ENCODE assay signal across 21 cellular contexts in genomic region chr2:42970151-42970550, GRCh38.
DNase-seq lines count a peak whose midpoint lies in the region; ATAC-seq, FAIRE-seq and TF ChIP-seq lines count a peak whose summit lies in the region.
"Had no signal": no experiment of that assay in that cellular context is flagged by ENCODE, and none has a peak within 500 bp of the region (broad histone marks: within the 10 kb centered on the region; RNA-seq: fewer than 3 reads in every experiment).

No MANE protein-coding gene starts in this region.

- CTCF ChIA-PET in SK-N-SH (lab: Yijun Ruan, JAX): interaction anchor here (1.5 to 13.1 kb wide), 4 partner anchors 16 to 514 kb away, joined by 3 to 299 read pairs (median 12); partner anchors contain the start of gene ZFP36L2

- POLR2A ChIA-PET in SK-N-SH (lab: Yijun Ruan, JAX): no interaction called here

- H3K9me2 ChIP-seq in SK-N-SH: no peaks in the 10 kb centered on the region

- peak overlapping the region; percentile 64 for H3K4me2 ChIP-seq in SK-N-SH

- WGBS in heart right ventricle, 2 donors: 98% methylated on average over 3 of the region's 3 CpGs
- 56% methylated on average over 3 of the region's 3 CpGs for WGBS in SK-N-SH (ENCODE audit: low lambda C conversion rate)
- WGBS in small intestine, 3 donors: 93 to 97% (median 94%) methylated on average over 3 of the region's 3 CpGs

- no peak overlapping the region for H2AFZ ChIP-seq in SK-N-SH (ENCODE audit: low read depth)

- H3K9me3 ChIP-seq in heart right ventricle (peaks cover 0 to 5% (median 0%) of the 10 kb centered on the region in 11 donors), SK-N-SH (no peaks in the 10 kb centered on the region), small intestine (ENCODE audit: control insufficient read depth, low read depth) (no peaks in the 10 kb centered on the region)
- H3K9me3 ChIP-seq: tibial artery had no signal

- H3K27me3 ChIP-seq in heart right ventricle (no peaks in the 10 kb centered on the region), SK-N-SH (ENCODE audit: insufficient read depth) (no peaks in the 10 kb centered on the region), small intestine (ENCODE audit: control insufficient read depth in 2 of 2, insufficient read depth in 2 of 2, low read length in 2 of 2) (no peaks in the 10 kb centered on the region)
- H3K27me3 ChIP-seq: tibial artery had no signal

- H3K4me3 ChIP-seq in heart right ventricle (no peak overlapping the region), SK-N-SH (ENCODE audit: low read depth in 2 of 2, low read length in 1 of 2) (no peak overlapping the region), small intestine (ENCODE audit: low read depth in 1 of 2, low read length in 2 of 2) (no peak overlapping the region)
- H3K4me3 ChIP-seq: skin epidermis, tibial artery had no signal

- DNase-seq in cardiac septum (ENCODE audit: low spot score) (peak; percentile 66), heart right ventricle (no peak), SK-N-SH (no peak), islet precursor cell (peak; percentile 90), small intestine (no peak), NCI-H1436 (lab: John Stamatoyannopoulos, UW) (no peak)
- no peak for DNase-seq in activated effector memory CD4-positive, alpha-beta T cell treated with anti-CD3 and anti-CD28 coated beads, Interleukin-2, amount 50 U/mL, for 16 hours
- DNase-seq: activated CD4-positive, alpha-beta T cell treated with anti-CD3 and anti-CD28 coated beads for 48 hours; activated naive CD4-positive, alpha-beta T cell treated with anti-CD3 and anti-CD28 coated beads, Interleukin-2, amount 10 ng/mL, durations not matched to agents 7 days and 5 days; activated T-cell treated with anti-CD3 and anti-CD28 coated beads, Interleukin-2, amount 50 U/mL, for 72 hours; cerebellar nuclear complex; COR-L47; NCI-H1694; Right ventricle myocardium superior; stimulated activated CD4-positive, alpha-beta T cell treated with anti-CD3 and anti-CD28 coated beads, Interleukin-2, amount 100 ng/mL, for 48 hours; stimulated activated naive CD4-positive, alpha-beta T cell; T-cell had no signal

- no peak for TF ChIP-seq EP300 in SK-N-SH (IDR thresholded peaks at IDR 0.05; ENCODE audit: borderline replicate concordance in 1 of 2, low read depth in 1 of 2, low read length in 1 of 2)

- no peak for TF ChIP-seq CTCF in heart right ventricle (IDR thresholded peaks at IDR 0.05)
- no peak for TF ChIP-seq CTCF in SK-N-SH (IDR thresholded peaks at IDR 0.05)

- H3K9ac ChIP-seq in SK-N-SH: peak overlapping the region; percentile 46; the same call in 1 of the 2 replicates

- ATAC-seq in heart right ventricle: no peak
- ATAC-seq in HG03521 (IDR thresholded peaks at IDR 0.05; ENCODE audit: unreplicated experiment): no peak
- ATAC-seq: activated T-cell treated with anti-CD3 and anti-CD28 coated beads, Interleukin-2, amount 50 U/mL, for 72 hours; T-cell had no signal

- H3K4me1 ChIP-seq in heart right ventricle (peaks cover 9 to 53% (median 26%) of the 10 kb centered on the region in 9 donors), SK-N-SH (ENCODE audit: control insufficient read depth in 1 of 2, insufficient read depth in 2 of 2, low read depth in 1 of 2, low read length in 1 of 2) (peaks cover 31 to 37% of the 10 kb centered on the region in 2 experiments; a peak in 3 of 4 replicates), small intestine (ENCODE audit: control insufficient read depth in 2 of 2, insufficient read depth in 1 of 2, low read depth in 1 of 2, low read length in 1 of 2) (no peaks in the 10 kb centered on the region)

- intact Hi-C loops in cardiac septum (cut with DNase I) (no loop called here), heart right ventricle (cut with DNase I) (loop anchor here in 9 of 10 donors (5.0 to 10.0 kb wide), 6 partner anchors 55 to 517 kb away; partner anchors contain the start of gene ZFP36L2 (in 2 of the 9))

- H3K36me3 ChIP-seq in heart right ventricle (no peaks in the 10 kb centered on the region), SK-N-SH (replicated peaks in 1 of 2; ENCODE audit: control insufficient read depth in 1 of 2, insufficient read depth in 2 of 2, low read length in 1 of 2) (no peaks in the 10 kb centered on the region), small intestine (ENCODE audit: control insufficient read depth in 2 of 2, insufficient read depth in 2 of 2, low read length in 2 of 2) (no peaks in the 10 kb centered on the region)
- H3K36me3 ChIP-seq: tibial artery had no signal

- peaks cover 37% of the 10 kb centered on the region for H3F3A ChIP-seq in SK-N-SH (replicated peaks; ENCODE audit: insufficient read depth)

- H3K79me2 ChIP-seq in SK-N-SH (ENCODE audit: insufficient read depth): no peaks in the 10 kb centered on the region

- H3K27ac ChIP-seq in heart right ventricle (no peak overlapping the region), SK-N-SH (ENCODE audit: low read depth in 2 of 2, low read length in 1 of 2) (peak overlapping the region; percentile 18 to 95; a peak in 3 of 4 replicates), small intestine (ENCODE audit: low read depth in 1 of 2, low read length in 1 of 2) (no peak overlapping the region)

- no peak for FAIRE-seq in small intestine (lab: Jason Lieb, UNC)
- FAIRE-seq: islet of Langerhans had no signal

- H4K20me1 ChIP-seq in SK-N-SH (ENCODE audit: insufficient read depth): no peaks in the 10 kb centered on the region

- no peak for TF ChIP-seq RAD21 in SK-N-SH (IDR thresholded peaks at IDR 0.05; ENCODE audit: low read length)

TF ChIP-seq in SK-N-SH, 30 proteins besides CTCF, POLR2A, EP300 and RAD21:
- TF ChIP-seq PBX3 (IDR thresholded peaks at IDR 0.05) (peak; percentile 65), TEAD4 (IDR thresholded peaks at IDR 0.05; ENCODE audit: borderline replicate concordance, insufficient read depth) (no peak), FOSL2 (IDR thresholded peaks at IDR 0.05; ENCODE audit: borderline replicate concordance, low read depth) (peak; percentile 51; the same call in 1 of the 2 replicates), REST (IDR thresholded peaks at IDR 0.05; ENCODE audit: low read depth, low read length) (peak; percentile 71; the same call in 1 of the 2 replicates)

Comparison
In these comparisons a context has a peak if more than half of its experiments do, and no peak if none do; other contexts are left out.
1. DNase-seq: peak in cardiac septum (single experiment) and islet precursor cell (single experiment); none in heart right ventricle (0 of 2), SK-N-SH (single experiment), activated effector memory CD4-positive, alpha-beta T cell treated with anti-CD3 and anti-CD28 coated beads, Interleukin-2, amount 50 U/mL, for 16 hours (single experiment), small intestine (single experiment) and NCI-H1436 (single experiment).
2. H3K27ac ChIP-seq: peak in SK-N-SH (2 of 2); none in heart right ventricle (0 of 10) and small intestine (0 of 2).